Comparison of ENCODE assay signal across 8 cellular contexts in the genomic region with DNA sequence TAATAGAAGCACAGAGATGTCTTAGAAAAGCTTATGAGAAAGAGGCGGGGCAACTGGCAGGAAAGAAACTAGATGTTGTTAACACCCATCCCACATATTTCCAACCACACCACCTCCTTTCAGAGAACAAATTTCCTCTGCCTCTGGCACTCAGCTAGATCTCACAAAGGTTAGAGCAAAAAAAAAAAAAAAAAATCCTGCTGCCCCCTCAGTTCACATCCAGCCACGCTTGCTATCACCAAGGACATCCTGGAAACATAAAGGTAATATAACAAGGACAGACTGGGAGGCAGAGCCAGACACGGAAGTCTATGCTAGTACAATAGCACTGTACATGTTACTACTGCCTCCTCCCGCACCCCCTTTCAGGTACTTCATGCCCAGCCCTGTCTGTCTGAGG.
A peak's percentile ranks its signal among the peaks of the same experiment; 100 is the strongest.
DNase-seq lines count a peak whose midpoint lies in the region; ATAC-seq and TF ChIP-seq lines count a peak whose summit lies in the region.

No MANE protein-coding gene starts in this region.

- H3K79me2 ChIP-seq in OCI-LY7 (ENCODE audit: insufficient read depth, low read depth, low read length) = no peaks in the 10 kb centered on the region

- TF ChIP-seq CTCF in OCI-LY7 (conservative IDR thresholded peaks at IDR 0.05; ENCODE audit: low read length) = no peak

- no peaks in the 10 kb centered on the region for H3K36me3 ChIP-seq in OCI-LY7 (ENCODE audit: insufficient read depth, low read length)

- no TSS peak for BruUV-seq in OCI-LY7 (replicated peaks; lab: Mats Ljungman, UMichigan)

- no peaks in the 10 kb centered on the region for H4K20me1 ChIP-seq in OCI-LY7 (ENCODE audit: insufficient read depth, low read length)

- no peaks in the 10 kb centered on the region for H3K27me3 Mint-ChIP-seq in activated naive CD8-positive, alpha-beta T cell treated with anti-CD3 and anti-CD28 coated beads for 36 hours

- H3K4me2 ChIP-seq in OCI-LY7 (ENCODE audit: low read length) = 0 out of 2 replicates have a peak overlapping the region, but pooled peaks have one; percentile 12

- no peak for DNase-seq in OCI-LY7 (ENCODE audit: low spot score)
- peak; percentile 66 for DNase-seq in activated naive CD8-positive, alpha-beta T cell treated with anti-CD3 and anti-CD28 coated beads for 36 hours
- peak in 2 of 3 experiments; percentile 16 to 34 for DNase-seq in stimulated activated CD4-positive, alpha-beta T cell treated with anti-CD3 and anti-CD28 coated beads, TNF-alpha, amount 100 ng/mL, for 4 hours (ENCODE audit: low read depth in 3 of 3)
- no peak for DNase-seq in NCI-H1417 treated with DMSO at 0.1 percent for 48 hours (lab: John Stamatoyannopoulos, UW)
- no peak for DNase-seq in GM03348 (ENCODE audit: low spot score)
- DNase-seq in NCI-H2171 treated with DMSO at 0.1 percent for 48 hours (lab: John Stamatoyannopoulos, UW) = no peak
- DNase-seq in DMS114 treated with DMSO at 0.1 percent for 48 hours (lab: John Stamatoyannopoulos, UW; ENCODE audit: unreplicated experiment) = no peak

- peaks cover 40% of the 10 kb centered on the region for H3K36me3 Mint-ChIP-seq in activated naive CD8-positive, alpha-beta T cell treated with anti-CD3 and anti-CD28 coated beads for 36 hours

- peak overlapping the region; percentile 96 for H3K27ac Mint-ChIP-seq in activated naive CD8-positive, alpha-beta T cell treated with anti-CD3 and anti-CD28 coated beads for 36 hours

- CTCF ChIA-PET in OCI-LY7 (lab: Charles Lee; ENCODE audit: unreplicated experiment) = no interaction called here

- peak; percentile 33 for ATAC-seq in GM18870 (IDR thresholded peaks at IDR 0.05; ENCODE audit: unreplicated experiment)

- no peak overlapping the region for H3K4me3 ChIP-seq in OCI-LY7 (ENCODE audit: low read depth, low read length, poor library complexity, severe bottlenecking)

- peaks cover 52% of the 10 kb centered on the region for H3K4me1 Mint-ChIP-seq in activated naive CD8-positive, alpha-beta T cell treated with anti-CD3 and anti-CD28 coated beads for 36 hours

- H2AFZ ChIP-seq in OCI-LY7 (ENCODE audit: low read length) = no peak overlapping the region

- H3K9me3 ChIP-seq in OCI-LY7 (ENCODE audit: low read length) = peaks cover 5% of the 10 kb centered on the region; the same call in 1 of the 2 replicates

- H3K27ac ChIP-seq in OCI-LY7 (ENCODE audit: low read depth, low read length, poor library complexity, severe bottlenecking) = no peak overlapping the region

- peaks cover 33% of the 10 kb centered on the region for H3K9me3 Mint-ChIP-seq in activated naive CD8-positive, alpha-beta T cell treated with anti-CD3 and anti-CD28 coated beads for 36 hours

- intact Hi-C loops in OCI-LY7 (cut with micrococcal nuclease; ENCODE audit: unreplicated experiment) = no loop called here

- POLR2A ChIA-PET in OCI-LY7 (lab: Charles Lee) = interaction anchor here (0.7 to 1.7 kb wide), 2 partner anchors 8 to 350 kb away, joined by 3 to 5 read pairs; no protein-coding TSS in a partner anchor

- H3K4me3 Mint-ChIP-seq in activated naive CD8-positive, alpha-beta T cell treated with anti-CD3 and anti-CD28 coated beads for 36 hours = peak overlapping the region; percentile 46

- no peaks in the 10 kb centered on the region for H3K9me2 ChIP-seq in OCI-LY7 (ENCODE audit: insufficient read depth, low read length)

- no peaks in the 10 kb centered on the region for H3K4me1 ChIP-seq in OCI-LY7 (ENCODE audit: insufficient read depth, low read length, poor library complexity, severe bottlenecking)

Comparison
In these comparisons a context has a peak if more than half of its experiments do, and no peak if none do; other contexts are left out.
1. DNase-seq: peak in activated naive CD8-positive, alpha-beta T cell treated with anti-CD3 and anti-CD28 coated beads for 36 hours (single experiment) and stimulated activated CD4-positive, alpha-beta T cell treated with anti-CD3 and anti-CD28 coated beads, TNF-alpha, amount 100 ng/mL, for 4 hours (2 of 3); none in OCI-LY7 (single experiment), NCI-H1417 treated with DMSO at 0.1 percent for 48 hours (single experiment), GM03348 (single experiment), NCI-H2171 treated with DMSO at 0.1 percent for 48 hours (single experiment) and DMS114 treated with DMSO at 0.1 percent for 48 hours (single experiment).